ENCODE assay signal across 9 cellular contexts in the genomic region with DNA sequence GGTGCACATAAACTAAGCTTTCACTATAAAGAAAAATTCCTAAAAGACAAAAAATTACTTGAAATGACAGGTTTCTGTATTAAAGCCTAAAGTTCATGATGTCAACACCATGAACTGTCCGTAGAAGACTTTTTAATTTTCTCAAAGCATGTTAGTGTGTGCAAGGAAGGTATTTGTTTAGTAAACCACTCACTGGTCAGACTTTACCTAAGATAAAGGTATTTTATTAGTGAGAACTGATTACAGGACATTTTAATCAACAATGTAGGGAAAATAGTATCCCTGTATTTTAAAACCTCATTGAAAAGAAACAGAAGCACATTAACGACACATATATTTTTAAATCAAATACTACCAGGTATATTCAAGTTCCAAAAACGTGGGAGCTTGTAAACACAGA. TPM values are rescaled to one million over a fixed set of nuclear protein-coding genes. Genes with fewer than 3 reads are reported as not detected.
DNase-seq lines count a peak whose midpoint lies in the region; ATAC-seq and TF ChIP-seq lines count a peak whose summit lies in the region.
"Had no signal": no experiment of that assay in that cellular context is flagged by ENCODE, and none has a peak within 500 bp of the region (broad histone marks: within the 10 kb centered on the region; RNA-seq: fewer than 3 reads in every experiment).

No MANE protein-coding gene starts in this region.

- WGBS in esophagus squamous epithelium, 2 donors, result 1% methylated on average over 3 of the region's 3 CpGs

- no peak for ATAC-seq in GM21737 (IDR thresholded peaks at IDR 0.05; ENCODE audit: unreplicated experiment)

- DNase-seq in SJCRH30, result no peak
- DNase-seq in esophagus squamous epithelium (lab: John Stamatoyannopoulos, UW), result no peak
- no peak for DNase-seq in hepatic stellate cell (ENCODE audit: low spot score)
- no peak for DNase-seq in stimulated activated CD4-positive, alpha-beta T cell treated with anti-CD3 and anti-CD28 coated beads, Interleukin-12 subunit alpha, Interleukin-12 subunit beta, amount 100 ng/mL, for 4 hours
- DNase-seq in dermis blood vessel endothelial cell, result no peak
- DNase-seq: NCI-H1105 treated with DMSO at 0.1 percent for 48 hours had no signal

- no peak for TF ChIP-seq POLR2A in esophagus squamous epithelium (IDR thresholded peaks at IDR 0.05)

- H3K4me3 ChIP-seq in SJCRH30, result peak overlapping the region; percentile 74
- H3K4me3 ChIP-seq in esophagus squamous epithelium, result peak overlapping the region; percentile 68 to 99 (median 76)
- peak overlapping the region; percentile 99 for H3K4me3 ChIP-seq in rectal smooth muscle tissue (ENCODE audit: low read length)

- no peak for TF ChIP-seq CTCF in esophagus squamous epithelium (IDR thresholded peaks at IDR 0.05)

- intact Hi-C loops in esophagus squamous epithelium (cut with DNase I), result no loop called here

- H3K9ac ChIP-seq in ES-I3 (ENCODE audit: low read depth, low read length), result peak overlapping the region; percentile 95; the same call in 1 of the 2 replicates
- no peak overlapping the region for H3K9ac ChIP-seq in rectal smooth muscle tissue (ENCODE audit: low read length)

- H3K4me1 ChIP-seq in ES-I3 (ENCODE audit: insufficient read depth, low read length), result peaks cover 21% of the 10 kb centered on the region
- H3K4me1 ChIP-seq in SJCRH30, result peaks cover 29% of the 10 kb centered on the region
- peaks cover 3 to 70% (median 33%) of the 10 kb centered on the region in 3 donors for H3K4me1 ChIP-seq in esophagus squamous epithelium
- H3K4me1 ChIP-seq in rectal smooth muscle tissue (ENCODE audit: control insufficient read depth, insufficient read depth, low read length), result peaks cover 17% of the 10 kb centered on the region

- H3K9me3 ChIP-seq in ES-I3 (ENCODE audit: control insufficient read depth, insufficient read depth, low read length), result no peaks in the 10 kb centered on the region
- no peaks in the 10 kb centered on the region for H3K9me3 ChIP-seq in SJCRH30 (replicated peaks)
- no peaks in the 10 kb centered on the region for H3K9me3 ChIP-seq in esophagus squamous epithelium

- no peak overlapping the region for H3K27ac ChIP-seq in SJCRH30
- peak overlapping the region; percentile 50 to 99 (median 95) for H3K27ac ChIP-seq in esophagus squamous epithelium
- H3K27ac ChIP-seq in rectal smooth muscle tissue (ENCODE audit: low read depth, low read length), result no peak overlapping the region

- H3K27me3 ChIP-seq in SJCRH30 (no peaks in the 10 kb centered on the region), esophagus squamous epithelium (no peaks in the 10 kb centered on the region), rectal smooth muscle tissue (ENCODE audit: control insufficient read depth, insufficient read depth, low read length) (no peaks in the 10 kb centered on the region)

- H3K36me3 ChIP-seq in ES-I3 (ENCODE audit: insufficient read depth, low read length) (no peaks in the 10 kb centered on the region), SJCRH30 (peaks cover 3% of the 10 kb centered on the region; the same call in 1 of the 2 replicates), esophagus squamous epithelium (no peaks in the 10 kb centered on the region), rectal smooth muscle tissue (ENCODE audit: control insufficient read depth, insufficient read depth, low read length) (no peaks in the 10 kb centered on the region)

RNA-seq across cellular contexts. Expression of a gene that starts 2.9 kb away (rescaled TPM):
- 221 and 242 TPM in 2 replicates for total RNA-seq in SJCRH30 (2014; rRNA removed; shearing (Covaris generic))
- total RNA-seq in esophagus squamous epithelium, result 100 to 1,000 TPM; 128 to 196 (median 143) TPM
- 238 and 240 TPM in 2 replicates for total RNA-seq in dermis blood vessel endothelial cell

Comparison
In these comparisons a context has a peak if more than half of its experiments do, and no peak if none do; other contexts are left out.
1. H3K27ac ChIP-seq: peak in esophagus squamous epithelium (4 of 4); none in SJCRH30 (single experiment) and rectal smooth muscle tissue (single experiment).
2. Peak in every context shown above with its lines, with median percentiles within 50 percentile points of each other: H3K4me3 ChIP-seq.